1 cellular context compared by ENCODE assay signal in the genomic region with DNA sequence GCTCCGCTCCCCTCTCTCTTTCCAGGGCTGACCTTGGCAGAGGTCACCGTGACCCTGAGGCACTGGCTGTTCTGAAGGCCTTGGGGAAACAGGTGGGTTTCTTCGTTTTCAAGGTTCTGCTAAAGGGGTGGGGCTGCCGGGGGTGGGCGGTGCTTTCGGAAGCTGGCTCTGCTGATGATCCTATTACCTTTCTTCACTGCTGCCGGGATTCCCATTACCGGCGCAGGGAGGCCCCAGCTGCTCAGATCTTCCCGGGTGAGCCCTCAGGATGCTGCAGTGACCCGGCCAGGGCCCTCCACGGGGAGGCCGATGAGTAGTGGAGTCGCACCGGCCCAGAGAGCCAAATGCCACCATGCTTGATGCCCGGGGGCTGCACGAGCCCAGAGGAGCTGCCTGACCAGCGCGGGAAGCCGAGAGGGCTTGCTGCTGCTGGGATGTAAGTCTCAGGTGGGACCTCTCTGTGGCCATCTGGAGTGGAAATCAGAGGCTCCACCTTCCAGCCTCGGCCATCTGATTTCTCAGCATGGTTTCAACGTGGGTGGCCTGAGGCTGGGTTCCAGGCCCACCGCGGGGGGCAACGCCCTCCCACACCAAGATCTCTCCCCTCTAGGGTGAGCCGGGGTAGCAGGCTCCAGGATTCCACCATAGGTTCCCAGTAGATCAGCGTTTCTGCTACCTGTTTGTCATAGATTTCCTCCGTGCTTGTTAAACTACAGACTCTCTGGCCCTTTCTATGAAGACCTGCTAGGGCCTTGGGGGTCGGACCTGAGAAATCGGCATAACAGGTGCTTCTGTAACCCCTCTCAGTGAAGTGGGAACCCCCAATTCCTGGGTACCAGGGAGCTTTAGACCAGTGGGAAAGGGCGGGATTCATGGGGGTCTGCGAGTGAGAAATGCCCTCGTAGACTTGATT.
TF ChIP-seq lines count a peak whose summit lies in the region.

No MANE protein-coding gene starts in this region.

TF ChIP-seq in GM12878, 131 proteins besides CTCF, POLR2A, EP300 and RAD21 (continued from another document):
- TF ChIP-seq, protein P1, sequence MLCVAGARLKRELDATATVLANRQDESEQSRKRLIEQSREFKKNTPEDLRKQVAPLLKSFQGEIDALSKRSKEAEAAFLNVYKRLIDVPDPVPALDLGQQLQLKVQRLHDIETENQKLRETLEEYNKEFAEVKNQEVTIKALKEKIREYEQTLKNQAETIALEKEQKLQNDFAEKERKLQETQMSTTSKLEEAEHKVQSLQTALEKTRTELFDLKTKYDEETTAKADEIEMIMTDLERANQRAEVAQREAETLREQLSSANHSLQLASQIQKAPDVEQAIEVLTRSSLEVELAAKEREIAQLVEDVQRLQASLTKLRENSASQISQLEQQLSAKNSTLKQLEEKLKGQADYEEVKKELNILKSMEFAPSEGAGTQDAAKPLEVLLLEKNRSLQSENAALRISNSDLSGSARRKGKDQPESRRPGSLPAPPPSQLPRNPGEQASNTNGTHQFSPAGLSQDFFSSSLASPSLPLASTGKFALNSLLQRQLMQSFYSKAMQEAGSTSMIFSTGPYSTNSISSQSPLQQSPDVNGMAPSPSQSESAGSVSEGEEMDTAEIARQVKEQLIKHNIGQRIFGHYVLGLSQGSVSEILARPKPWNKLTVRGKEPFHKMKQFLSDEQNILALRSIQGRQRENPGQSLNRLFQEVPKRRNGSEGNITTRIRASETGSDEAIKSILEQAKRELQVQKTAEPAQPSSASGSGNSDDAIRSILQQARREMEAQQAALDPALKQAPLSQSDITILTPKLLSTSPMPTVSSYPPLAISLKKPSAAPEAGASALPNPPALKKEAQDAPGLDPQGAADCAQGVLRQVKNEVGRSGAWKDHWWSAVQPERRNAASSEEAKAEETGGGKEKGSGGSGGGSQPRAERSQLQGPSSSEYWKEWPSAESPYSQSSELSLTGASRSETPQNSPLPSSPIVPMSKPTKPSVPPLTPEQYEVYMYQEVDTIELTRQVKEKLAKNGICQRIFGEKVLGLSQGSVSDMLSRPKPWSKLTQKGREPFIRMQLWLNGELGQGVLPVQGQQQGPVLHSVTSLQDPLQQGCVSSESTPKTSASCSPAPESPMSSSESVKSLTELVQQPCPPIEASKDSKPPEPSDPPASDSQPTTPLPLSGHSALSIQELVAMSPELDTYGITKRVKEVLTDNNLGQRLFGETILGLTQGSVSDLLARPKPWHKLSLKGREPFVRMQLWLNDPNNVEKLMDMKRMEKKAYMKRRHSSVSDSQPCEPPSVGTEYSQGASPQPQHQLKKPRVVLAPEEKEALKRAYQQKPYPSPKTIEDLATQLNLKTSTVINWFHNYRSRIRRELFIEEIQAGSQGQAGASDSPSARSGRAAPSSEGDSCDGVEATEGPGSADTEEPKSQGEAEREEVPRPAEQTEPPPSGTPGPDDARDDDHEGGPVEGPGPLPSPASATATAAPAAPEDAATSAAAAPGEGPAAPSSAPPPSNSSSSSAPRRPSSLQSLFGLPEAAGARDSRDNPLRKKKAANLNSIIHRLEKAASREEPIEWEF (IDR thresholded peaks at IDR 0.05; ENCODE audit: insufficient replicate concordance, low read depth, low read length): no peak
- TF ChIP-seq CREM (IDR thresholded peaks at IDR 0.05; ENCODE audit: low read depth) (no peak), MYB (IDR thresholded peaks at IDR 0.05; ENCODE audit: borderline replicate concordance, low read depth, low read length) (no peak)
